In genomic region chr4:149959391-149959790, GRCh38 we compare ENCODE assay signal across 18 cellular contexts.
DNase-seq lines count a peak whose midpoint lies in the region; ATAC-seq, FAIRE-seq and TF ChIP-seq lines count a peak whose summit lies in the region.
"Had no signal": no experiment of that assay in that cellular context is flagged by ENCODE, and none has a peak within 500 bp of the region (broad histone marks: within the 10 kb centered on the region; RNA-seq: fewer than 3 reads in every experiment).

No MANE protein-coding gene starts in this region.

- peaks cover 6% of the 10 kb centered on the region for H3K4me1 Mint-ChIP-seq in astrocyte (ENCODE audit: low read depth, unreplicated experiment)
- H3K4me1 Mint-ChIP-seq: CD8-positive, alpha-beta memory T cell; H9 had no signal

- H3K9me1 ChIP-seq in keratinocyte (ENCODE audit: control insufficient read depth, extremely low read depth, insufficient read depth, low read length): no peaks in the 10 kb centered on the region

- H3K79me2 ChIP-seq in astrocyte (ENCODE audit: insufficient read depth, low read length) (no peaks in the 10 kb centered on the region), keratinocyte (ENCODE audit: control insufficient read depth, insufficient read depth, low read length) (no peaks in the 10 kb centered on the region)

- no peak for TF ChIP-seq CTCF in astrocyte (IDR thresholded peaks at IDR 0.05; ENCODE audit: insufficient read depth, low read depth, low read length)
- no peak for TF ChIP-seq CTCF in keratinocyte (optimal IDR thresholded peaks at IDR 0.05 in 1 of 3, IDR thresholded peaks at IDR 0.05 in 1 of 3, conservative IDR thresholded peaks at IDR 0.05 in 1 of 3; ENCODE audit: extremely low read depth in 1 of 3, insufficient read depth in 2 of 3, low read length in 3 of 3)

- H3K4me3 Mint-ChIP-seq in astrocyte (ENCODE audit: unreplicated experiment): no peak overlapping the region
- H3K4me3 Mint-ChIP-seq: CD8-positive, alpha-beta memory T cell; H9 had no signal

- H3K9ac ChIP-seq in astrocyte (ENCODE audit: low read length) (no peak overlapping the region), keratinocyte (ENCODE audit: control insufficient read depth, extremely low read depth, insufficient read depth, low read length) (no peak overlapping the region)
- H3K9ac ChIP-seq: BLaER1 had no signal

- H3K4me2 ChIP-seq in astrocyte (ENCODE audit: low read length) (no peak overlapping the region), keratinocyte (ENCODE audit: control insufficient read depth, extremely low read depth, insufficient read depth, low read depth, low read length) (no peak overlapping the region)
- H3K4me2 ChIP-seq: BLaER1 had no signal

- dilution Hi-C loops in keratinocyte (cut with MboI; ENCODE audit: extremely low pct_ligation_motif_present, low sequenced_read_pairs): no loop called here

- no peaks in the 10 kb centered on the region for H3K36me3 Mint-ChIP-seq in astrocyte (ENCODE audit: low read depth, unreplicated experiment)
- H3K36me3 Mint-ChIP-seq: CD8-positive, alpha-beta memory T cell had no signal

- no peak overlapping the region for H3K27ac Mint-ChIP-seq in astrocyte (ENCODE audit: unreplicated experiment)
- H3K27ac Mint-ChIP-seq: CD8-positive, alpha-beta memory T cell; H9 had no signal

- FAIRE-seq in astrocyte (lab: Jason Lieb, UNC) (peak; percentile 9), keratinocyte (lab: Jason Lieb, UNC) (peak; percentile 13)
- FAIRE-seq: GM12878, GM18507, HepG2, HTR-8/SVneo had no signal

- H4K20me1 ChIP-seq in astrocyte (ENCODE audit: insufficient read depth, low read length): no peaks in the 10 kb centered on the region
- no peaks in the 10 kb centered on the region for H4K20me1 ChIP-seq in keratinocyte (ENCODE audit: control insufficient read depth, extremely low read depth, insufficient read depth, low read length)
- H4K20me1 ChIP-seq: BLaER1 had no signal

- DNase-seq in NCI-H2029 (lab: John Stamatoyannopoulos, UW): peak; percentile 6
- no peak for DNase-seq in NCI-H2029 treated with DMSO at 0.1 percent for 48 hours (lab: John Stamatoyannopoulos, UW)
- DNase-seq in COLO668 (lab: John Stamatoyannopoulos, UW; ENCODE audit: unreplicated experiment): peak; percentile 22
- DNase-seq in astrocyte (ENCODE audit: low read depth): no peak
- no peak for DNase-seq in keratinocyte (ENCODE audit: low read depth, low spot score)
- DNase-seq: 8988T; AML-193; CD8-positive, alpha-beta memory T cell; DMS79; GOT3; H9 had no signal

- H3K4me3 ChIP-seq in astrocyte (ENCODE audit: insufficient read depth, low read depth, low read length) (no peak overlapping the region), keratinocyte (ENCODE audit: control insufficient read depth in 2 of 3, extremely low read depth in 1 of 3, insufficient read depth in 2 of 3, low read depth in 1 of 3, low read length in 3 of 3) (no peak overlapping the region)
- H3K4me3 ChIP-seq: BLaER1, GM12878 had no signal

- H3K4me1 ChIP-seq in astrocyte (ENCODE audit: insufficient read depth, low read length) (peaks cover 4% of the 10 kb centered on the region), keratinocyte (ENCODE audit: control insufficient read depth, extremely low read depth, insufficient read depth, low read length) (no peaks in the 10 kb centered on the region)
- H3K4me1 ChIP-seq: BLaER1 had no signal

- H2AFZ ChIP-seq in astrocyte (ENCODE audit: low read depth, low read length) (no peak overlapping the region), keratinocyte (ENCODE audit: control insufficient read depth, low read length) (no peak overlapping the region)

- H3K36me3 ChIP-seq in astrocyte (ENCODE audit: insufficient read depth, low read length) (no peaks in the 10 kb centered on the region), keratinocyte (ENCODE audit: control insufficient read depth in 2 of 2, extremely low read depth in 1 of 2, insufficient read depth in 2 of 2, low read length in 2 of 2) (no peaks in the 10 kb centered on the region)
- H3K36me3 ChIP-seq: BLaER1 had no signal

- H3K27me3 ChIP-seq in astrocyte (ENCODE audit: insufficient read depth, low read length) (no peaks in the 10 kb centered on the region), keratinocyte (ENCODE audit: control insufficient read depth, extremely low read depth, insufficient read depth, low read length) (no peaks in the 10 kb centered on the region)
- H3K27me3 ChIP-seq: BLaER1 had no signal

- H3K9me3 Mint-ChIP-seq in astrocyte (ENCODE audit: unreplicated experiment): no peaks in the 10 kb centered on the region
- H3K9me3 Mint-ChIP-seq: CD8-positive, alpha-beta memory T cell; H9 had no signal

- ATAC-seq in GM18867 (IDR thresholded peaks at IDR 0.05; ENCODE audit: unreplicated experiment) (no peak), HG03039 (IDR thresholded peaks at IDR 0.05; ENCODE audit: unreplicated experiment) (no peak)
- ATAC-seq: GM12878, HepG2 had no signal

- H3K27ac ChIP-seq in astrocyte (ENCODE audit: low read depth, low read length) (no peak overlapping the region), keratinocyte (ENCODE audit: control insufficient read depth, insufficient read depth, low read length) (no peak overlapping the region)
- H3K27ac ChIP-seq: BLaER1 had no signal

- H3K9me3 ChIP-seq in astrocyte (ENCODE audit: insufficient read depth, low read depth, low read length) (no peaks in the 10 kb centered on the region), keratinocyte (ENCODE audit: control insufficient read depth, low read depth, low read length) (no peaks in the 10 kb centered on the region)
- H3K9me3 ChIP-seq: BLaER1 had no signal

- no peaks in the 10 kb centered on the region for H3K27me3 Mint-ChIP-seq in astrocyte (ENCODE audit: low read depth, unreplicated experiment)

Comparison
In these comparisons a context has a peak if more than half of its experiments do, and no peak if none do; other contexts are left out.
1. DNase-seq: peak in NCI-H2029 (single experiment) and COLO668 (single experiment); none in NCI-H2029 treated with DMSO at 0.1 percent for 48 hours (single experiment), astrocyte (single experiment) and keratinocyte (single experiment).